ENCODE assay signal across 11 cellular contexts in the genomic region with DNA sequence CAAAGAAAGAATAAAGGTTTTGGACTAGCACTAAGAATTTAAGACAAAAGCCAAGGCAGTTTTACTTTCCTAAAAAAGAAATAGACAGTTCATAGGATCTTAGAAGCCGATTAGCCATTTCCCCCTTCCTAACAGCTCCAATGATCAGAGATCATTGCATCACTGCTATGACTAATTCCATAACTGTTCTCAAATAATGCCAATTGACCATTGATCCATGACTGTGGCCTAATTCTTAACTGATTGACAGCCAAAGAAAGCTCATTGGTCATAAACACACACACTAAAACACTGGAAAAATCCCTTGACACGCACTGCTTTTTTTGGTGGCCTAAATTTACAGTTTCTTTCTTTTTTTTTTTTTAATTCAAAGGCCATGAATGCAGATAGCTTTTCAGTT.
A peak's percentile ranks its signal among the peaks of the same experiment; 100 is the strongest.
DNase-seq lines count a peak whose midpoint lies in the region; ATAC-seq and TF ChIP-seq lines count a peak whose summit lies in the region.
"Had no signal": no experiment of that assay in that cellular context is flagged by ENCODE, and none has a peak within 500 bp of the region (broad histone marks: within the 10 kb centered on the region; RNA-seq: fewer than 3 reads in every experiment).

No MANE protein-coding gene starts in this region.

- no peaks in the 10 kb centered on the region for H3K36me3 ChIP-seq in BLaER1
- no peaks in the 10 kb centered on the region for H3K36me3 ChIP-seq in sigmoid colon
- H3K36me3 ChIP-seq: SJSA1 had no signal

- DNase-seq in epithelial cell of esophagus (ENCODE audit: low read depth) (peak; percentile 13), middle frontal gyrus (ENCODE audit: extremely low spot score, low spot score) (no peak), NCI-H526 (lab: John Stamatoyannopoulos, UW) (no peak), HPDE6-E6E7 (ENCODE audit: extremely low spot score) (no peak), sigmoid colon (no peak)
- DNase-seq: left colon had no signal

- no peak overlapping the region for H3K27ac ChIP-seq in BLaER1
- H3K27ac ChIP-seq in sigmoid colon: no peak overlapping the region
- H3K27ac ChIP-seq: KMS-11, SJSA1 had no signal

- ATAC-seq in GM18861 (IDR thresholded peaks at IDR 0.05; ENCODE audit: unreplicated experiment) (peak; percentile 61), HG03159 (IDR thresholded peaks at IDR 0.05; ENCODE audit: unreplicated experiment) (peak; percentile 55)
- ATAC-seq: left colon had no signal

- intact Hi-C loops in sigmoid colon (cut with DNase I): no loop called here

- H3K4me3 ChIP-seq in BLaER1 (no peak overlapping the region), epithelial cell of esophagus (ENCODE audit: low read length) (no peak overlapping the region), sigmoid colon (no peak overlapping the region)
- H3K4me3 ChIP-seq: SJSA1 had no signal

- no peak for TF ChIP-seq CTCF in epithelial cell of esophagus (IDR thresholded peaks at IDR 0.05; ENCODE audit: insufficient read depth, low read depth, low read length, missing control alignments)
- TF ChIP-seq CTCF in sigmoid colon (IDR thresholded peaks at IDR 0.05): no peak

- H3K9me3 ChIP-seq in BLaER1 (no peaks in the 10 kb centered on the region), sigmoid colon (no peaks in the 10 kb centered on the region)

- H3K27me3 ChIP-seq in BLaER1 (no peaks in the 10 kb centered on the region), sigmoid colon (no peaks in the 10 kb centered on the region)
- H3K27me3 ChIP-seq: SJSA1 had no signal

- H3K9ac ChIP-seq in BLaER1: no peak overlapping the region
- H3K9ac ChIP-seq: KMS-11 had no signal

- no peak for TF ChIP-seq POLR2A in sigmoid colon (IDR thresholded peaks at IDR 0.05)

- no peak for TF ChIP-seq EP300 in sigmoid colon (IDR thresholded peaks at IDR 0.05)

- no peaks in the 10 kb centered on the region for H4K20me1 ChIP-seq in BLaER1

- WGBS in sigmoid colon, 2 donors: 63 to 90% methylated on average over 2 of the region's 2 CpGs

- H3K4me2 ChIP-seq in BLaER1: peak overlapping the region; percentile 67
- H3K4me2 ChIP-seq: KMS-11 had no signal

- H3K4me1 ChIP-seq in BLaER1 (peaks cover 27% of the 10 kb centered on the region), sigmoid colon (peaks cover 0 to 36% (median 24%) of the 10 kb centered on the region in 4 donors)
- H3K4me1 ChIP-seq: SJSA1 had no signal
